14 cellular contexts compared by ENCODE assay signal in the genomic region with DNA sequence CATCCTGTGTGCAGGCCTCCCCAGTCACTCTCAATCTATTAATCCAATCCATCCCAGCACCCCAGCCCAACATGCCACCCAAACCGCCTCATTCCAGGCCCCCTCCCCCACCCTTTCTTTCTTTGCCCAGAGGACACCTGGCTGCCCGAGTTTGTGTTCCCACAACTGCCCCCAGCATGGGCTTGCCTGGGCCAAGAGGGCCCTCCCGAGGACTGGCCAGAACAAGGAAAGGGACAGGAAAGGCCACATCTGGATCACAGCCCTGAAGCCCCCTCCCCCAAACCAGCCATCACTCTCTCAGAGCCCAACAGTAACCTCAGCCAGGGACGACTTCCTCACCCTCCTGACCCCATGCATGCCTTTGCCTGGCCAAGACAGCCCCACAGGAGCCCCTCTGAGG. TPM values are rescaled to one million over a fixed set of nuclear protein-coding genes. Genes with fewer than 3 reads are reported as not detected.
DNase-seq lines count a peak whose midpoint lies in the region; ATAC-seq and TF ChIP-seq lines count a peak whose summit lies in the region.
"Had no signal": no experiment of that assay in that cellular context is flagged by ENCODE, and none has a peak within 500 bp of the region (broad histone marks: within the 10 kb centered on the region; RNA-seq: fewer than 3 reads in every experiment).

No MANE protein-coding gene starts in this region.

- peak overlapping the region; percentile 98 for H3K27ac Mint-ChIP-seq in osteocyte (ENCODE audit: unreplicated experiment)

- H3K36me3 Mint-ChIP-seq in osteocyte (ENCODE audit: unreplicated experiment), result no peaks in the 10 kb centered on the region

- H3K4me3 ChIP-seq in esophagus squamous epithelium (peak overlapping the region in 3 of 4 donors; percentile 39 to 62 (median 41)), vagina (peak overlapping the region; percentile 50 to 52)
- H3K4me3 ChIP-seq: cardiac muscle cell had no signal

- H3K27me3 ChIP-seq in esophagus squamous epithelium (no peaks in the 10 kb centered on the region), vagina (no peaks in the 10 kb centered on the region)
- H3K27me3 ChIP-seq: cardiac muscle cell had no signal

- TF ChIP-seq CTCF in esophagus squamous epithelium (IDR thresholded peaks at IDR 0.05), result no peak
- TF ChIP-seq CTCF in osteocyte (IDR thresholded peaks at IDR 0.05), result no peak
- no peak for TF ChIP-seq CTCF in vagina (IDR thresholded peaks at IDR 0.05)

- no peak for TF ChIP-seq POLR2A in esophagus squamous epithelium (IDR thresholded peaks at IDR 0.05)
- TF ChIP-seq POLR2A in vagina (IDR thresholded peaks at IDR 0.05), result no peak

- H3K27ac ChIP-seq in esophagus squamous epithelium (peak overlapping the region; percentile 15 to 90 (median 80)), vagina (peak overlapping the region; percentile 92)
- H3K27ac ChIP-seq: cardiac muscle cell had no signal

- intact Hi-C loops in Right ventricle myocardium inferior (cut with DNase I), result no loop called here
- intact Hi-C loops in cardiac septum (cut with DNase I), result no loop called here
- intact Hi-C loops in esophagus squamous epithelium (cut with DNase I), result no loop called here
- intact Hi-C loops in vagina (cut with DNase I), result no loop called here

- H3K27me3 Mint-ChIP-seq in osteocyte (ENCODE audit: unreplicated experiment), result no peaks in the 10 kb centered on the region

- H3K36me3 ChIP-seq in esophagus squamous epithelium (no peaks in the 10 kb centered on the region), vagina (no peaks in the 10 kb centered on the region)
- H3K36me3 ChIP-seq: cardiac muscle cell had no signal

- peak overlapping the region; percentile 79 for H3K4me3 Mint-ChIP-seq in osteocyte (ENCODE audit: unreplicated experiment)

- H3K4me1 ChIP-seq in esophagus squamous epithelium (peaks cover 29 to 94% (median 45%) of the 10 kb centered on the region in 3 donors), vagina (peaks cover 86% of the 10 kb centered on the region)

- no peaks in the 10 kb centered on the region for H3K9me3 Mint-ChIP-seq in osteocyte (ENCODE audit: unreplicated experiment)

- no peak for ATAC-seq in Right ventricle myocardium inferior
- ATAC-seq: sciatic nerve had no signal

- 29 to 30% methylated on average over 3 to 4 of the region's 4 CpGs for WGBS in esophagus squamous epithelium, 2 donors

- DNase-seq in Right ventricle myocardium inferior (ENCODE audit: missing footprints) (peak; percentile 55), cardiac septum (ENCODE audit: low spot score) (no peak), esophagus squamous epithelium (lab: John Stamatoyannopoulos, UW) (no peak), osteocyte (ENCODE audit: extremely low spot score, unreplicated experiment) (no peak), vagina (ENCODE audit: extremely low spot score in 2 of 2) (no peak), occipital lobe (lab: John Stamatoyannopoulos, UW) (no peak), ecto neural progenitor cell (ENCODE audit: low spot score) (no peak), SIG-M5 (lab: John Stamatoyannopoulos, UW) (no peak)
- DNase-seq: ACHN, DMS153, NCI-H1048, NCI-H226 had no signal

- peaks cover 86% of the 10 kb centered on the region for H3K4me1 Mint-ChIP-seq in osteocyte (ENCODE audit: unreplicated experiment)

- H3K9me3 ChIP-seq in esophagus squamous epithelium, result no peaks in the 10 kb centered on the region
- H3K9me3 ChIP-seq in vagina, result no peaks in the 10 kb centered on the region

RNA-seq across cellular contexts. Expression of a gene that starts 1.2 kb away (rescaled TPM):
- 705 TPM for total RNA-seq in Right ventricle myocardium inferior
- total RNA-seq in cardiac septum, result 870 TPM
- 100 to 1,000 TPM in 1 of 4 donors, 10 to 100 TPM in 3; 34.7 to 201 (median 59.2) TPM for total RNA-seq in esophagus squamous epithelium
- total RNA-seq in osteocyte, result 80.8 and 82.5 TPM in 2 replicates
- total RNA-seq in vagina, result 216 TPM
- 3.1 TPM for total RNA-seq in occipital lobe
